Comparison of ENCODE assay signal across 23 cellular contexts in the genomic region with DNA sequence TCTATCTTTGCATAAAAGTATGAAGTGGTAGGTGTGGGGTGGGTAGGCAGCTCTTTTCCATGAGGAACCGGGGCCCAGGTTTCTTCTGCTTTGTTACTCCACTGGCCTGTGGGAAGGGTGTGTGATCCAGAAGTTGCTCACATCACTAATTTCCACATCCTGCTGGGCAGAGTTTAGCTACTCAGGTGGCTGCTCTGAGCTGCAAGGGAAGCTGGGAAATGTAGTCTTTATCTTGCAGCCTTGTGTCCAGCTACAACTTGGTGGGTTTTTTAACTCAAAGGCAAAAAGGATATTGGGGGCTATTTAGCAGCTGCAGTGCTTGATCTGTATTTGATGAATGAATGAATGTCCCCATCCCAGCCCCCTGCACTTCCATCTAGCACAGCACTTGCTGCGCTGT.
DNase-seq lines count a peak whose midpoint lies in the region; ATAC-seq and TF ChIP-seq lines count a peak whose summit lies in the region.
"Had no signal": no experiment of that assay in that cellular context is flagged by ENCODE, and none has a peak within 500 bp of the region (broad histone marks: within the 10 kb centered on the region; RNA-seq: fewer than 3 reads in every experiment).

No MANE protein-coding gene starts in this region.

- TF ChIP-seq CTCF in SK-N-SH (IDR thresholded peaks at IDR 0.05) (no peak), RWPE1 (conservative IDR thresholded peaks at IDR 0.05; ENCODE audit: low read depth) (no peak), epithelial cell of esophagus (IDR thresholded peaks at IDR 0.05; ENCODE audit: insufficient read depth, low read depth, low read length, missing control alignments) (no peak), GM10266 (IDR thresholded peaks at IDR 0.05; ENCODE audit: control insufficient read depth, insufficient read depth, low read depth, missing control alignments) (no peak)

- no peak overlapping the region for H3K9ac ChIP-seq in SK-N-SH

- DNase-seq in SK-N-SH (no peak), RWPE1 (ENCODE audit: low spot score) (peak; percentile 17), epithelial cell of esophagus (ENCODE audit: low read depth) (peak; percentile 19), renal cortical epithelial cell (ENCODE audit: low read depth) (peak; percentile 9), NCI-H446 (lab: John Stamatoyannopoulos, UW) (no peak), GM10266 (ENCODE audit: extremely low spot score) (no peak)
- DNase-seq: activated B cell treated with CpG ODN at 0.5 μM for 24 hours; DND-41; dorsolateral prefrontal cortex; KG1; mesenchymal stem cell; MV-4-11; NCI-H1694; NCI-H524; NK-92 treated with Interleukin-12 subunit alpha and Interleukin-12 subunit beta, amount 100 ng/mL, for 24 hours; nucleus accumbens; RPMI8226; stimulated activated CD4-positive, alpha-beta T cell treated with anti-CD3 and anti-CD28 coated beads, Interleukin-2, amount 100 ng/mL, for 24 hours; T-helper 9 cell had no signal

- no peak overlapping the region for H2AFZ ChIP-seq in SK-N-SH (ENCODE audit: low read depth)

- CTCF ChIA-PET in SK-N-SH (lab: Yijun Ruan, JAX) = interaction anchor here (1.3 to 1.5 kb wide), 3 partner anchors 8 to 28 kb away, joined by 3 read pairs; no protein-coding TSS in a partner anchor
- CTCF ChIA-PET in RWPE1 (lab: Yijun Ruan, JAX) = no interaction called here

- H3K4me3 ChIP-seq in SK-N-SH (ENCODE audit: low read depth in 2 of 2, low read length in 1 of 2) = no peak overlapping the region
- H3K4me3 ChIP-seq in epithelial cell of esophagus (ENCODE audit: low read length) = no peak overlapping the region
- H3K4me3 ChIP-seq: ascending aorta, dorsolateral prefrontal cortex, smooth muscle cell had no signal

- no peaks in the 10 kb centered on the region for H3K9me2 ChIP-seq in SK-N-SH

- ATAC-seq in SK-N-SH treated with all-trans-retinoic acid at 6 μM for 48 hours (peak; percentile 52; the same call in 2 of the 3 replicates), GM19452 (IDR thresholded peaks at IDR 0.05; ENCODE audit: unreplicated experiment) (no peak)

- POLR2A ChIA-PET in SK-N-SH (lab: Yijun Ruan, JAX) = no interaction called here
- POLR2A ChIA-PET in RWPE1 (lab: Yijun Ruan, JAX; ENCODE audit: low non-redundant PET) = interaction anchor here (0.6 kb wide), 1 partner anchor 180 kb away, joined by 5 read pairs; no protein-coding TSS in a partner anchor

- WGBS in SK-N-SH (ENCODE audit: low lambda C conversion rate) = 100% methylated on average over 1 of the region's 2 CpGs

- H4K20me1 ChIP-seq in SK-N-SH (ENCODE audit: insufficient read depth) = no peaks in the 10 kb centered on the region

- H3K79me2 ChIP-seq in SK-N-SH (ENCODE audit: insufficient read depth) = no peaks in the 10 kb centered on the region

- TF ChIP-seq EP300 in SK-N-SH (IDR thresholded peaks at IDR 0.05; ENCODE audit: borderline replicate concordance in 1 of 2, low read depth in 1 of 2, low read length in 1 of 2) = no peak

- H3K9me3 ChIP-seq in SK-N-SH = no peaks in the 10 kb centered on the region
- H3K9me3 ChIP-seq: ascending aorta had no signal

- no peaks in the 10 kb centered on the region for H3K36me3 ChIP-seq in SK-N-SH (replicated peaks in 1 of 2; ENCODE audit: control insufficient read depth in 1 of 2, insufficient read depth in 2 of 2, low read length in 1 of 2)
- H3K36me3 ChIP-seq: ascending aorta had no signal

- no peaks in the 10 kb centered on the region for H3F3A ChIP-seq in SK-N-SH (replicated peaks; ENCODE audit: insufficient read depth)

- peaks cover 0 to 2% of the 10 kb centered on the region in 2 experiments; a peak in 1 of 4 replicates for H3K4me1 ChIP-seq in SK-N-SH (ENCODE audit: control insufficient read depth in 1 of 2, insufficient read depth in 2 of 2, low read depth in 1 of 2, low read length in 1 of 2)
- H3K4me1 ChIP-seq: ascending aorta had no signal

- H3K27ac ChIP-seq in SK-N-SH (ENCODE audit: low read depth in 2 of 2, low read length in 1 of 2) (no peak overlapping the region), RWPE1 (no peak overlapping the region)
- H3K27ac ChIP-seq: ascending aorta, dorsolateral prefrontal cortex had no signal

- H3K4me2 ChIP-seq in SK-N-SH = no peak overlapping the region
- H3K4me2 ChIP-seq: smooth muscle cell had no signal

- H3K27me3 ChIP-seq in SK-N-SH (ENCODE audit: insufficient read depth) = no peaks in the 10 kb centered on the region
- H3K27me3 ChIP-seq: ascending aorta, dorsolateral prefrontal cortex had no signal

- TF ChIP-seq RAD21 in SK-N-SH (IDR thresholded peaks at IDR 0.05; ENCODE audit: low read length) = no peak

TF ChIP-seq in SK-N-SH treated with all-trans-retinoic acid at 6 μM for 48 hours, 23 proteins besides CTCF, POLR2A, EP300 and RAD21 (continues in another document):
- TF ChIP-seq TCF4 (CRISPR knock-in tag; IDR thresholded peaks at IDR 0.05; ENCODE audit: borderline replicate concordance) (no peak), ESRRG (CRISPR knock-in tag; IDR thresholded peaks at IDR 0.05) (no peak), BACH2 (CRISPR knock-in tag; IDR thresholded peaks at IDR 0.05; ENCODE audit: borderline replicate concordance) (no peak), ISL1 (CRISPR knock-in tag; IDR thresholded peaks at IDR 0.05) (no peak), CSDC2 (CRISPR knock-in tag; IDR thresholded peaks at IDR 0.05) (no peak), OSR1 (CRISPR knock-in tag; IDR thresholded peaks at IDR 0.05) (no peak)
- TF ChIP-seq, protein P1, sequence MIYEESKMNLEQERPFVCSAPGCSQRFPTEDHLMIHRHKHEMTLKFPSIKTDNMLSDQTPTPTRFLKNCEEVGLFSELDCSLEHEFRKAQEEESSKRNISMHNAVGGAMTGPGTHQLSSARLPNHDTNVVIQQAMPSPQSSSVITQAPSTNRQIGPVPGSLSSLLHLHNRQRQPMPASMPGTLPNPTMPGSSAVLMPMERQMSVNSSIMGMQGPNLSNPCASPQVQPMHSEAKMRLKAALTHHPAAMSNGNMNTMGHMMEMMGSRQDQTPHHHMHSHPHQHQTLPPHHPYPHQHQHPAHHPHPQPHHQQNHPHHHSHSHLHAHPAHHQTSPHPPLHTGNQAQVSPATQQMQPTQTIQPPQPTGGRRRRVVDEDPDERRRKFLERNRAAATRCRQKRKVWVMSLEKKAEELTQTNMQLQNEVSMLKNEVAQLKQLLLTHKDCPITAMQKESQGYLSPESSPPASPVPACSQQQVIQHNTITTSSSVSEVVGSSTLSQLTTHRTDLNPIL (CRISPR knock-in tag; IDR thresholded peaks at IDR 0.05; ENCODE audit: low read depth) = no peak

TF ChIP-seq in SK-N-SH, 30 proteins besides CTCF, POLR2A, EP300 and RAD21 (continues in another document):
- TF ChIP-seq TAF1 (IDR thresholded peaks at IDR 0.05; ENCODE audit: borderline replicate concordance, low read depth, low read length) (no peak), MEF2A (IDR thresholded peaks at IDR 0.05; ENCODE audit: borderline replicate concordance, low read depth) (no peak), FOXM1 (IDR thresholded peaks at IDR 0.05; ENCODE audit: low read depth) (no peak), EZH2phosphoT487 (IDR thresholded peaks at IDR 0.05; ENCODE audit: borderline replicate concordance, low read depth) (no peak), RXRA (IDR thresholded peaks at IDR 0.05; ENCODE audit: borderline replicate concordance, low read depth) (no peak), FOSL2 (IDR thresholded peaks at IDR 0.05; ENCODE audit: borderline replicate concordance, low read depth) (no peak), RFX5 (IDR thresholded peaks at IDR 0.05; ENCODE audit: low read length) (no peak), MXI1 (IDR thresholded peaks at IDR 0.05; ENCODE audit: low read depth, low read length) (no peak), YY1 (IDR thresholded peaks at IDR 0.05; ENCODE audit: low read depth) (no peak), POLR2AphosphoS5 (IDR thresholded peaks at IDR 0.05; ENCODE audit: low read depth, low read length) (no peak), JUND (IDR thresholded peaks at IDR 0.05) (no peak), SIN3A (IDR thresholded peaks at IDR 0.05; ENCODE audit: borderline replicate concordance, low read depth, low read length) (no peak)
- TF ChIP-seq, protein P2, sequence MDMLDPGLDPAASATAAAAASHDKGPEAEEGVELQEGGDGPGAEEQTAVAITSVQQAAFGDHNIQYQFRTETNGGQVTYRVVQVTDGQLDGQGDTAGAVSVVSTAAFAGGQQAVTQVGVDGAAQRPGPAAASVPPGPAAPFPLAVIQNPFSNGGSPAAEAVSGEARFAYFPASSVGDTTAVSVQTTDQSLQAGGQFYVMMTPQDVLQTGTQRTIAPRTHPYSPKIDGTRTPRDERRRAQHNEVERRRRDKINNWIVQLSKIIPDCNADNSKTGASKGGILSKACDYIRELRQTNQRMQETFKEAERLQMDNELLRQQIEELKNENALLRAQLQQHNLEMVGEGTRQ (IDR thresholded peaks at IDR 0.05; ENCODE audit: borderline replicate concordance, low read depth, low read length) = no peak
- TF ChIP-seq, protein P3, sequence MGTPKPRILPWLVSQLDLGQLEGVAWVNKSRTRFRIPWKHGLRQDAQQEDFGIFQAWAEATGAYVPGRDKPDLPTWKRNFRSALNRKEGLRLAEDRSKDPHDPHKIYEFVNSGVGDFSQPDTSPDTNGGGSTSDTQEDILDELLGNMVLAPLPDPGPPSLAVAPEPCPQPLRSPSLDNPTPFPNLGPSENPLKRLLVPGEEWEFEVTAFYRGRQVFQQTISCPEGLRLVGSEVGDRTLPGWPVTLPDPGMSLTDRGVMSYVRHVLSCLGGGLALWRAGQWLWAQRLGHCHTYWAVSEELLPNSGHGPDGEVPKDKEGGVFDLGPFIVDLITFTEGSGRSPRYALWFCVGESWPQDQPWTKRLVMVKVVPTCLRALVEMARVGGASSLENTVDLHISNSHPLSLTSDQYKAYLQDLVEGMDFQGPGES (IDR thresholded peaks at IDR 0.05; ENCODE audit: low read depth, low read length) = no peak
- TF ChIP-seq, protein P4, sequence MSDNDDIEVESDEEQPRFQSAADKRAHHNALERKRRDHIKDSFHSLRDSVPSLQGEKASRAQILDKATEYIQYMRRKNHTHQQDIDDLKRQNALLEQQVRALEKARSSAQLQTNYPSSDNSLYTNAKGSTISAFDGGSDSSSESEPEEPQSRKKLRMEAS (IDR thresholded peaks at IDR 0.05; ENCODE audit: low read depth) = no peak
- TF ChIP-seq, protein P5, sequence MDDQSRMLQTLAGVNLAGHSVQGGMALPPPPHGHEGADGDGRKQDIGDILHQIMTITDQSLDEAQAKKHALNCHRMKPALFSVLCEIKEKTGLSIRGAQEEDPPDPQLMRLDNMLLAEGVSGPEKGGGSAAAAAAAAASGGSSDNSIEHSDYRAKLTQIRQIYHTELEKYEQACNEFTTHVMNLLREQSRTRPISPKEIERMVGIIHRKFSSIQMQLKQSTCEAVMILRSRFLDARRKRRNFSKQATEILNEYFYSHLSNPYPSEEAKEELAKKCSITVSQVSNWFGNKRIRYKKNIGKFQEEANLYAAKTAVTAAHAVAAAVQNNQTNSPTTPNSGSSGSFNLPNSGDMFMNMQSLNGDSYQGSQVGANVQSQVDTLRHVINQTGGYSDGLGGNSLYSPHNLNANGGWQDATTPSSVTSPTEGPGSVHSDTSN (IDR thresholded peaks at IDR 0.05) = no peak

Comparison
In these comparisons a context has a peak if more than half of its experiments do, and no peak if none do; other contexts are left out.
1. DNase-seq: peak in RWPE1 (single experiment), epithelial cell of esophagus (single experiment) and renal cortical epithelial cell (single experiment); none in SK-N-SH (single experiment), NCI-H446 (0 of 2) and GM10266 (single experiment).